In the genomic region with DNA sequence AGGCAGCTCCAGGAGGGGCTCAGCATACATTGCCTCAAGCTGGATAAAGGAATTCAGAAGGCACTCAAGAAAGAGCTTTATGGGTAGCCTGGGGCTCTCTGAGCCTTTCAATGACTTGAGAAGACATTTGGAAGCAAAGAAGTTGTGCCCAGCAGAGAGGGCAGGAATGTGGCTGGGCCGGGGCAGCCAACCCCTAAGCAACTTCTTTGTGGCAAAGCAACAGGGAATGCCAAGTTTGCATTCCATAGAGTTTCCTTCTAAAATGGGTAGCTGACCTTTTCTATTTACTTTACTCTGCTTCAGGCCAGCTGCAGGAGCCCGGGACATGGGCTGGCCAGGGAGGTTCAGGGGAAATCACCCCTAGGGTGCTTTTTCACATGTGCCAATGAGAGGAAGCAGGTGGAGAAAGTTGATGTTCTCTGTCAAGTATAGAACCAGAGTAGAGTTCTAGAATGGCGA, we compare ENCODE assay signal across 9 cellular contexts. TPM values are rescaled to one million over a fixed set of nuclear protein-coding genes. Genes with fewer than 3 reads are reported as not detected.
DNase-seq lines count a peak whose midpoint lies in the region; ATAC-seq and TF ChIP-seq lines count a peak whose summit lies in the region.
"Had no signal": no experiment of that assay in that cellular context is flagged by ENCODE, and none has a peak within 500 bp of the region (broad histone marks: within the 10 kb centered on the region; RNA-seq: fewer than 3 reads in every experiment).

No MANE protein-coding gene starts in this region.

- TF ChIP-seq CTCF in HL-60 (IDR thresholded peaks at IDR 0.05; ENCODE audit: insufficient read depth, low read length), result no peak
- no peak for TF ChIP-seq CTCF in left lung (IDR thresholded peaks at IDR 0.05)

- H3K27me3 Mint-ChIP-seq in activated T-helper 17 cell treated with anti-CD3 and anti-CD28 coated beads, Interleukin-2, amount 50 U/mL, for 72 hours, result no peaks in the 10 kb centered on the region
- no peaks in the 10 kb centered on the region for H3K27me3 Mint-ChIP-seq in stimulated activated memory B cell treated with anti-CD40 and anti-IgM and Interleukin-4, amounts not matched to agents 10 μg/mL and 1 μg/mL and 100 μg/mL, for 72 hours

- peaks cover 42% of the 10 kb centered on the region for H3K4me1 Mint-ChIP-seq in activated T-helper 17 cell treated with anti-CD3 and anti-CD28 coated beads, Interleukin-2, amount 50 U/mL, for 72 hours
- H3K4me1 Mint-ChIP-seq in stimulated activated memory B cell treated with anti-CD40 and anti-IgM and Interleukin-4, amounts not matched to agents 10 μg/mL and 1 μg/mL and 100 μg/mL, for 72 hours, result peaks cover 98% of the 10 kb centered on the region

- H3K4me3 ChIP-seq in HL-60 (replicated peaks; ENCODE audit: insufficient read depth, low read length), result no peak overlapping the region
- H3K4me3 ChIP-seq in left lung, result no peak overlapping the region

- H3K9me3 Mint-ChIP-seq in activated T-helper 17 cell treated with anti-CD3 and anti-CD28 coated beads, Interleukin-2, amount 50 U/mL, for 72 hours, result peaks cover 5% of the 10 kb centered on the region
- H3K9me3 Mint-ChIP-seq in stimulated activated memory B cell treated with anti-CD40 and anti-IgM and Interleukin-4, amounts not matched to agents 10 μg/mL and 1 μg/mL and 100 μg/mL, for 72 hours, result peaks cover 7% of the 10 kb centered on the region

- H3K36me3 ChIP-seq in left lung, result peaks cover 0 to 4% of the 10 kb centered on the region in 2 donors

- peak overlapping the region; percentile 46 for H3K4me3 Mint-ChIP-seq in activated T-helper 17 cell treated with anti-CD3 and anti-CD28 coated beads, Interleukin-2, amount 50 U/mL, for 72 hours
- peak overlapping the region; percentile 7 for H3K4me3 Mint-ChIP-seq in stimulated activated memory B cell treated with anti-CD40 and anti-IgM and Interleukin-4, amounts not matched to agents 10 μg/mL and 1 μg/mL and 100 μg/mL, for 72 hours

- no peaks in the 10 kb centered on the region for H3K9me3 ChIP-seq in left lung

- H3K27ac Mint-ChIP-seq in activated T-helper 17 cell treated with anti-CD3 and anti-CD28 coated beads, Interleukin-2, amount 50 U/mL, for 72 hours, result peak overlapping the region; percentile 78
- H3K27ac Mint-ChIP-seq in stimulated activated memory B cell treated with anti-CD40 and anti-IgM and Interleukin-4, amounts not matched to agents 10 μg/mL and 1 μg/mL and 100 μg/mL, for 72 hours, result peak overlapping the region; percentile 86

- H3K27ac ChIP-seq in HL-60 (replicated peaks) (peak overlapping the region; percentile 46), left lung (peak overlapping the region; percentile 79 to 92)

- no peak for ATAC-seq in activated T-helper 17 cell treated with anti-CD3 and anti-CD28 coated beads, Interleukin-2, amount 50 U/mL, for 72 hours (replicated peaks)
- ATAC-seq in left lung (peak; percentile 34), HG02763 (IDR thresholded peaks at IDR 0.05; ENCODE audit: unreplicated experiment) (no peak), HG03442 (IDR thresholded peaks at IDR 0.05; ENCODE audit: unreplicated experiment) (no peak)
- ATAC-seq in stimulated activated memory B cell treated with anti-CD40 and anti-IgM and Interleukin-4, amounts not matched to agents 10 μg/mL and 1 μg/mL and 100 μg/mL, for 72 hours, result no peak

- H3K4me1 ChIP-seq in left lung, result peaks cover 78 to 99% of the 10 kb centered on the region in 2 donors

- intact Hi-C loops in left lung (cut with DNase I), result no loop called here

- no peak for DNase-seq in HL-60 (ENCODE audit: low read depth in 1 of 2, low spot score in 1 of 2)
- peak; percentile 70 to 80 for DNase-seq in left lung
- DNase-seq in stimulated activated CD4-positive, alpha-beta T cell treated with anti-CD3 and anti-CD28 coated beads, Interleukin-2, amount 100 ng/mL, for 48 hours, result no peak
- DNase-seq in DMS79 (lab: John Stamatoyannopoulos, UW), result no peak
- DNase-seq: activated CD4-positive, alpha-beta T cell treated with anti-CD3 and anti-CD28 coated beads for 1 hour had no signal

- H3K27me3 ChIP-seq in HL-60 (ENCODE audit: insufficient read depth, poor library complexity, severe bottlenecking), result no peaks in the 10 kb centered on the region
- no peaks in the 10 kb centered on the region for H3K27me3 ChIP-seq in left lung

- H3K36me3 Mint-ChIP-seq in activated T-helper 17 cell treated with anti-CD3 and anti-CD28 coated beads, Interleukin-2, amount 50 U/mL, for 72 hours (ENCODE audit: low read depth), result peaks cover 50% of the 10 kb centered on the region
- peaks cover 34% of the 10 kb centered on the region for H3K36me3 Mint-ChIP-seq in stimulated activated memory B cell treated with anti-CD40 and anti-IgM and Interleukin-4, amounts not matched to agents 10 μg/mL and 1 μg/mL and 100 μg/mL, for 72 hours

RNA-seq across cellular contexts. Expression of a gene that starts 45.6 kb away (rescaled TPM):
- 10 to 100 TPM; 46.9 to 59.8 TPM for total RNA-seq in activated T-helper 17 cell treated with anti-CD3 and anti-CD28 coated beads, Interleukin-2, amount 50 U/mL, for 72 hours
- 10 to 100 TPM; 34.7 to 43.7 TPM for total RNA-seq in left lung

RNA-seq across cellular contexts. Expression of a gene that starts 48.5 kb away (rescaled TPM):
- 100 to 1,000 TPM; 140 to 169 TPM for total RNA-seq in activated T-helper 17 cell treated with anti-CD3 and anti-CD28 coated beads, Interleukin-2, amount 50 U/mL, for 72 hours
- 100 to 1,000 TPM in 1 of 2 donors, 10 to 100 TPM in 1; 99.6 to 148 TPM for total RNA-seq in left lung

RNA-seq across cellular contexts. Expression of a gene that starts 53.5 kb away (rescaled TPM):
- total RNA-seq in activated T-helper 17 cell treated with anti-CD3 and anti-CD28 coated beads, Interleukin-2, amount 50 U/mL, for 72 hours, result not detected
- 10 to 100 TPM; 12.0 to 22.8 TPM for total RNA-seq in left lung

Comparison
In these comparisons a context has a peak if more than half of its experiments do, and no peak if none do; other contexts are left out.
1. DNase-seq: peak in left lung (2 of 2); none in HL-60 (0 of 2), stimulated activated CD4-positive, alpha-beta T cell treated with anti-CD3 and anti-CD28 coated beads, Interleukin-2, amount 100 ng/mL, for 48 hours (0 of 2) and DMS79 (single experiment).
2. RNA of a gene that starts 53.5 kb away (total RNA-seq): 12.0 to 22.8 TPM in left lung; not detected in activated T-helper 17 cell treated with anti-CD3 and anti-CD28 coated beads, Interleukin-2, amount 50 U/mL, for 72 hours; every median in the first group is over 10 times any median in the second.